In the genomic region with DNA sequence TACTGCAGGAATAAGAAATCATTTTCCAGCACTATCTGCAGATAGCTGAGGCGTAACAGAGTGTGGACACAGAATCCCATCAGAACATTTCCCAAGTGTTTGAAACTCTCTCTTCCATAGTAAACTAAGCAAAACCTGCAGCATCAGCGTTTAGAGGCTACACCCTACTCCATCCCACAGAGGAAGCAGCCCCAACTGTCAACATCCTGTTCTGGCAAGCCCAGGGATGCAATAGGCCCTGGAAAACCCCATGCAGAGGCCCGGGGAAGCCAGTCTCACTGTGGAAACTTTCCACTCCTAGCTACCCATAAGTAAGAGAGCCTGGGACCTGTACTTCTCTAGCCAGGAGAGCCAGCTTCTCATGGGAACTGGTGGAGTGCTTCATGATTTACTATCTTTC, we compare ENCODE assay signal across 14 cellular contexts.
DNase-seq lines count a peak whose midpoint lies in the region; ATAC-seq, FAIRE-seq and TF ChIP-seq lines count a peak whose summit lies in the region.
"Had no signal": no experiment of that assay in that cellular context is flagged by ENCODE, and none has a peak within 500 bp of the region (broad histone marks: within the 10 kb centered on the region; RNA-seq: fewer than 3 reads in every experiment).

No MANE protein-coding gene starts in this region.

- no peak overlapping the region for H3K27ac Mint-ChIP-seq in activated T-helper 17 cell treated with anti-CD3 and anti-CD28 coated beads, Interleukin-2, amount 50 U/mL, for 72 hours
- H3K27ac Mint-ChIP-seq in osteocyte (ENCODE audit: unreplicated experiment) = no peak overlapping the region
- H3K27ac Mint-ChIP-seq: endodermal cell had no signal

- H3K4me2 ChIP-seq in keratinocyte (ENCODE audit: control insufficient read depth, extremely low read depth, insufficient read depth, low read depth, low read length) = peak overlapping the region; percentile 36
- H3K4me2 ChIP-seq in osteoblast (ENCODE audit: insufficient read depth, low read length) = no peak overlapping the region

- peak; percentile 78 for FAIRE-seq in keratinocyte (lab: Jason Lieb, UNC)

- no peaks in the 10 kb centered on the region for H4K20me1 ChIP-seq in keratinocyte (ENCODE audit: control insufficient read depth, extremely low read depth, insufficient read depth, low read length)
- H4K20me1 ChIP-seq in osteoblast (ENCODE audit: insufficient read depth, low read length) = no peaks in the 10 kb centered on the region

- DNase-seq in Right ventricle myocardium superior (no peak), right atrium auricular region (ENCODE audit: low spot score) (no peak), keratinocyte (ENCODE audit: low read depth, low spot score) (no peak), vagina (ENCODE audit: extremely low spot score in 2 of 2) (no peak), osteocyte (ENCODE audit: extremely low spot score, unreplicated experiment) (no peak), osteoblast (ENCODE audit: insufficient read length, low spot score, missing footprints) (no peak), retina (no peak)
- DNase-seq: endodermal cell; NCI-H2171 treated with DMSO at 0.1 percent for 48 hours; stimulated activated CD4-positive, alpha-beta T cell treated with anti-CD3 and anti-CD28 coated beads, Interleukin-2, amount 100 ng/mL, for 48 hours had no signal

- H3K9me3 Mint-ChIP-seq in activated T-helper 17 cell treated with anti-CD3 and anti-CD28 coated beads, Interleukin-2, amount 50 U/mL, for 72 hours = no peaks in the 10 kb centered on the region
- no peaks in the 10 kb centered on the region for H3K9me3 Mint-ChIP-seq in osteocyte (ENCODE audit: unreplicated experiment)
- H3K9me3 Mint-ChIP-seq: endodermal cell, IgD-negative memory B cell, neural crest cell had no signal

- H3K27me3 ChIP-seq in right atrium auricular region (no peaks in the 10 kb centered on the region), keratinocyte (ENCODE audit: control insufficient read depth, extremely low read depth, insufficient read depth, low read length) (no peaks in the 10 kb centered on the region), vagina (no peaks in the 10 kb centered on the region), osteoblast (ENCODE audit: insufficient read depth, low read length) (no peaks in the 10 kb centered on the region)
- H3K27me3 ChIP-seq: adrenal gland had no signal

- H3K27ac ChIP-seq in right atrium auricular region (peak overlapping the region in 1 of 2 donors; percentile 23), keratinocyte (ENCODE audit: control insufficient read depth, insufficient read depth, low read length) (no peak overlapping the region), vagina (peak overlapping the region; percentile 45), osteoblast (ENCODE audit: low read depth, low read length) (no peak overlapping the region)

- no peak for TF ChIP-seq POLR2A in vagina (IDR thresholded peaks at IDR 0.05)

- H3K4me3 ChIP-seq in right atrium auricular region (no peak overlapping the region), keratinocyte (ENCODE audit: control insufficient read depth in 2 of 3, extremely low read depth in 1 of 3, insufficient read depth in 2 of 3, low read depth in 1 of 3, low read length in 3 of 3) (no peak overlapping the region), vagina (no peak overlapping the region), osteoblast (ENCODE audit: insufficient read depth, low read length) (no peak overlapping the region)
- H3K4me3 ChIP-seq: adrenal gland had no signal

- H3K9me3 ChIP-seq in right atrium auricular region = no peaks in the 10 kb centered on the region
- H3K9me3 ChIP-seq in keratinocyte (ENCODE audit: control insufficient read depth, low read depth, low read length) = no peaks in the 10 kb centered on the region
- H3K9me3 ChIP-seq in vagina = no peaks in the 10 kb centered on the region
- H3K9me3 ChIP-seq in osteoblast (ENCODE audit: low read depth, low read length) = no peaks in the 10 kb centered on the region
- H3K9me3 ChIP-seq: adrenal gland had no signal

- H2AFZ ChIP-seq in keratinocyte (ENCODE audit: control insufficient read depth, low read length) = peak overlapping the region; percentile 51
- H2AFZ ChIP-seq in osteoblast (ENCODE audit: low read length) = no peak overlapping the region

- H3K9me1 ChIP-seq in keratinocyte (ENCODE audit: control insufficient read depth, extremely low read depth, insufficient read depth, low read length) = no peaks in the 10 kb centered on the region

- no peaks in the 10 kb centered on the region for H3K36me3 Mint-ChIP-seq in activated T-helper 17 cell treated with anti-CD3 and anti-CD28 coated beads, Interleukin-2, amount 50 U/mL, for 72 hours (ENCODE audit: low read depth)
- H3K36me3 Mint-ChIP-seq in osteocyte (ENCODE audit: unreplicated experiment) = no peaks in the 10 kb centered on the region
- H3K36me3 Mint-ChIP-seq: IgD-negative memory B cell had no signal

- intact Hi-C loops in Right ventricle myocardium superior (cut with DNase I) (no loop called here), vagina (cut with DNase I) (no loop called here)

- no peak for TF ChIP-seq CTCF in right atrium auricular region (IDR thresholded peaks at IDR 0.05)
- no peak for TF ChIP-seq CTCF in keratinocyte (optimal IDR thresholded peaks at IDR 0.05 in 1 of 3, IDR thresholded peaks at IDR 0.05 in 1 of 3, conservative IDR thresholded peaks at IDR 0.05 in 1 of 3; ENCODE audit: extremely low read depth in 1 of 3, insufficient read depth in 2 of 3, low read length in 3 of 3)
- no peak for TF ChIP-seq CTCF in vagina (IDR thresholded peaks at IDR 0.05)
- TF ChIP-seq CTCF in osteocyte (IDR thresholded peaks at IDR 0.05) = no peak
- no peak for TF ChIP-seq CTCF in osteoblast (IDR thresholded peaks at IDR 0.05; ENCODE audit: extremely low read depth, low read depth, low read length)

- no peaks in the 10 kb centered on the region for H3K79me2 ChIP-seq in keratinocyte (ENCODE audit: control insufficient read depth, insufficient read depth, low read length)
- no peaks in the 10 kb centered on the region for H3K79me2 ChIP-seq in osteoblast (ENCODE audit: insufficient read depth, low read length)

- H3K4me1 ChIP-seq in right atrium auricular region (peaks cover 0 to 32% of the 10 kb centered on the region in 2 donors), keratinocyte (ENCODE audit: control insufficient read depth, extremely low read depth, insufficient read depth, low read length) (peaks cover 13% of the 10 kb centered on the region), vagina (peaks cover 13% of the 10 kb centered on the region), osteoblast (ENCODE audit: insufficient read depth, low read length) (peaks cover 4% of the 10 kb centered on the region)

- H3K4me1 Mint-ChIP-seq in activated T-helper 17 cell treated with anti-CD3 and anti-CD28 coated beads, Interleukin-2, amount 50 U/mL, for 72 hours = peaks cover 4% of the 10 kb centered on the region
- H3K4me1 Mint-ChIP-seq in osteocyte (ENCODE audit: unreplicated experiment) = peaks cover 8% of the 10 kb centered on the region

- peaks cover 4% of the 10 kb centered on the region for H3K27me3 Mint-ChIP-seq in activated T-helper 17 cell treated with anti-CD3 and anti-CD28 coated beads, Interleukin-2, amount 50 U/mL, for 72 hours
- no peaks in the 10 kb centered on the region for H3K27me3 Mint-ChIP-seq in osteocyte (ENCODE audit: unreplicated experiment)

- ATAC-seq in Right ventricle myocardium superior (ENCODE audit: poor library complexity) = peak; percentile 52
- ATAC-seq in activated T-helper 17 cell treated with anti-CD3 and anti-CD28 coated beads, Interleukin-2, amount 50 U/mL, for 72 hours (replicated peaks) = peak; percentile 29

- H3K36me3 ChIP-seq in right atrium auricular region (no peaks in the 10 kb centered on the region), keratinocyte (ENCODE audit: control insufficient read depth in 2 of 2, extremely low read depth in 1 of 2, insufficient read depth in 2 of 2, low read length in 2 of 2) (no peaks in the 10 kb centered on the region), vagina (no peaks in the 10 kb centered on the region), osteoblast (ENCODE audit: insufficient read depth, low read length) (no peaks in the 10 kb centered on the region)
- H3K36me3 ChIP-seq: adrenal gland had no signal

- dilution Hi-C loops in keratinocyte (cut with MboI; ENCODE audit: extremely low pct_ligation_motif_present, low sequenced_read_pairs) = no loop called here

- H3K4me3 Mint-ChIP-seq in activated T-helper 17 cell treated with anti-CD3 and anti-CD28 coated beads, Interleukin-2, amount 50 U/mL, for 72 hours = no peak overlapping the region
- H3K4me3 Mint-ChIP-seq in osteocyte (ENCODE audit: unreplicated experiment) = no peak overlapping the region
- H3K4me3 Mint-ChIP-seq: endodermal cell, IgD-negative memory B cell, neural crest cell had no signal

- H3K9ac ChIP-seq in keratinocyte (ENCODE audit: control insufficient read depth, extremely low read depth, insufficient read depth, low read length) = no peak overlapping the region
